ENCODE assay signal across 8 cellular contexts in the genomic region with DNA sequence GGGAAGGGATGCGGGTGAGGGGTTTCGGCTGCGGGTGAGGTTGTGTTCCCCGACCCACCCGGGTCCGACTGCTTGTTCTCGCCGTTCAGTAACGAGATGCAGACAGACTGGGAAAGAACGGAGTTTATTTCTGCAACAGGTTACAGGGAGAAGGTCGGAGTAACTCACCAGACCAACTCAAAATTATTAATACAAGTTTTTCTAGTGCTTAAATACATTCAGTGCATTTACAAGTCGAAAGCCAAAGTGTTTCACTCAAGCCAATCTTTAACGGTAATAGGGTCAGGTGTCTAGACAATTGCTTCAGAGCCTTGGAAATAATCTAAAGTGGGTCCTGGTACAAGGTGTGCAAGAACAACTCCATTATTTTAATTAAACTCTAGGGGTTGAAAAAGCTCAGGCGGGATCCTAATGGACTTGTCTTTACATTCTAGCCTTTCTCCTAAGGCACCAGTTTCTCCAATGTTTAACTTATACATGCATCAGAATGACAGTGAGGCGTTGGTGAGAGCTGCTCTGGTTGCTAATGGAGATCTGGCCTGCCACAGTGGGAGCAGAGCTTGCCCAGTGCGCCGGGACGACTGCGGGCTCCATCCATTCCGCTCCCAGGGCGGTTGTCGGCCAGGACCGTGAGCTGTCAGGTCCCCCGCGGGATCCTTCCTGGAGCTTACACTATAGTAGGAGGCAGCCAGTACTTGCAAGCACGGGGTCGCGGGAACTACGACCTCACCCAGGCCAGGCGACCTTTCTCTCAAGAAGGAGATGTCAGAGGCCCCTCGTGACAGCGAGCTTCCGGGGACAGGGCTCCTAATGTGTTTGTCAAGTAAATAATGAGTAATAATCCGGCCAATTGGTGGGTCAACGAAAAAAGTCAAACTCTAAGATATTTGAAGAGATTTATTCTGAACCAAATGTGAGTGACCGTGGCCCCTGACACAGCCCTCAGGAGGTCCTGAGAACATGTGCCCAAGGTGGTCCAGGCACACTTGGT. TPM values are rescaled to one million over a fixed set of nuclear protein-coding genes. Genes with fewer than 3 reads are reported as not detected.
DNase-seq lines count a peak whose midpoint lies in the region; ATAC-seq, FAIRE-seq and TF ChIP-seq lines count a peak whose summit lies in the region.

No MANE protein-coding gene starts in this region.

- H3K36me3 ChIP-seq in Caco-2 (ENCODE audit: control insufficient read depth, insufficient read depth, low read length) (no peaks in the 10 kb centered on the region; the same call in 1 of the 2 replicates), H7 (replicated peaks; ENCODE audit: control insufficient read depth, insufficient read depth, low read length) (no peaks in the 10 kb centered on the region), WERI-Rb-1 (peaks cover 14% of the 10 kb centered on the region), neuron (ENCODE audit: insufficient read depth, low read length) (peaks cover 2% of the 10 kb centered on the region)

- H3K4me3 Mint-ChIP-seq in Caco-2 (ENCODE audit: unreplicated experiment), result peak overlapping the region; percentile 94

- FAIRE-seq in D721Med (lab: Jason Lieb, UNC), result no peak

- no peaks in the 10 kb centered on the region for H3K27me3 Mint-ChIP-seq in Caco-2 (ENCODE audit: insufficient read depth, unreplicated experiment)

- H3K4me1 Mint-ChIP-seq in Caco-2 (ENCODE audit: low read depth, unreplicated experiment), result peaks cover 21% of the 10 kb centered on the region

- CTCF ChIA-PET in Caco-2 (lab: Charles Lee), result interaction anchor here (0.6 to 1.7 kb wide), 3 partner anchors 24 to 34 kb away, joined by 3 to 4 read pairs (median 3); no protein-coding TSS in a partner anchor

- peaks cover 21% of the 10 kb centered on the region for H3K36me3 Mint-ChIP-seq in Caco-2 (ENCODE audit: insufficient read depth, unreplicated experiment)

- TF ChIP-seq CTCF in Caco-2 (IDR thresholded peaks at IDR 0.05; ENCODE audit: insufficient read depth in 1 of 2, low read depth in 1 of 2, low read length in 1 of 2, severe bottlenecking in 1 of 2, unreplicated experiment in 1 of 2) (no peak), WERI-Rb-1 (IDR thresholded peaks at IDR 0.05; ENCODE audit: low read depth, low read length) (no peak), foreskin fibroblast (IDR thresholded peaks at IDR 0.05; ENCODE audit: low read depth, low read length) (no peak), D721Med (IDR thresholded peaks at IDR 0.05; ENCODE audit: insufficient read depth, missing control alignments) (no peak)

- no peaks in the 10 kb centered on the region for H3K9me3 Mint-ChIP-seq in Caco-2 (ENCODE audit: unreplicated experiment)

- H3K27me3 ChIP-seq in Caco-2 (replicated peaks; ENCODE audit: control insufficient read depth, insufficient read depth, low read length) (no peaks in the 10 kb centered on the region), H7 (ENCODE audit: control insufficient read depth, insufficient read depth, low read length) (peaks cover 11% of the 10 kb centered on the region), WERI-Rb-1 (ENCODE audit: insufficient read depth, low read depth, severe bottlenecking) (no peaks in the 10 kb centered on the region), neuron (ENCODE audit: insufficient read depth, low read length) (no peaks in the 10 kb centered on the region)

- no peaks in the 10 kb centered on the region for H3K9me3 ChIP-seq in Caco-2
- no peaks in the 10 kb centered on the region for H3K9me3 ChIP-seq in WERI-Rb-1 (ENCODE audit: severe bottlenecking)
- H3K9me3 ChIP-seq in neuron (ENCODE audit: low read length), result no peaks in the 10 kb centered on the region

- BruUV-seq in Caco-2 (replicated peaks; lab: Mats Ljungman, UMichigan), result TSS peak; percentile 83

- POLR2A ChIA-PET in Caco-2 (lab: Charles Lee), result interaction anchor here (0.6 to 1.7 kb wide), 5 partner anchors 18 to 1603 kb away, joined by 3 to 8 read pairs (median 3); a partner anchor contains a TSS

- H3K27ac ChIP-seq in WERI-Rb-1, result peak overlapping the region; percentile 90

- peaks cover 36% of the 10 kb centered on the region for H3K4me1 ChIP-seq in Caco-2
- peaks cover 16% of the 10 kb centered on the region for H3K4me1 ChIP-seq in neuron (ENCODE audit: insufficient read depth, low read length)

- intact Hi-C loops in Caco-2 (cut with micrococcal nuclease; ENCODE audit: unreplicated experiment), result no loop called here

- peak; percentile 47 to 76 for DNase-seq in Caco-2
- DNase-seq in H7, result peak; percentile 69
- DNase-seq in WERI-Rb-1, result no peak
- peak in 1 of 2 donors; percentile 28 for DNase-seq in foreskin fibroblast
- no peak for DNase-seq in DMS153 (lab: John Stamatoyannopoulos, UW)
- DNase-seq in D721Med (ENCODE audit: insufficient read length, low spot score), result no peak

- ATAC-seq in GM18873 (IDR thresholded peaks at IDR 0.05; ENCODE audit: low FRiP score, unreplicated experiment), result no peak

- H3K4me3 ChIP-seq in Caco-2 (ENCODE audit: low read depth, low read length) (peak overlapping the region; percentile 96), H7 (ENCODE audit: insufficient read depth, low read depth, low read length) (peak overlapping the region; percentile 69), WERI-Rb-1 (ENCODE audit: low read depth, low read length) (peak overlapping the region; percentile 65), foreskin fibroblast (ENCODE audit: low read depth in 1 of 2, low read length in 2 of 2) (peak overlapping the region; percentile 73 to 88), neuron (ENCODE audit: low read length) (peak overlapping the region; percentile 63)

- peak overlapping the region; percentile 65 for H2AFZ ChIP-seq in neuron (ENCODE audit: low read depth, low read length)

- H3K27ac Mint-ChIP-seq in Caco-2 (ENCODE audit: unreplicated experiment), result peak overlapping the region; percentile 95

RNA-seq across cellular contexts. Expression of a gene that starts 0.8 kb away (rescaled TPM):
- 108 and 112 TPM in 2 replicates for total RNA-seq in Caco-2 (2022)
- 111 and 149 TPM in 2 replicates for total RNA-seq in H7 (2014; rRNA removed; shearing (Covaris generic))

RNA-seq across cellular contexts. Expression of a gene that starts 4.1 kb away (rescaled TPM):
- 3.5 and 4.1 TPM in 2 replicates for total RNA-seq in Caco-2 (2022)
- not detected in 2 replicates for total RNA-seq in H7 (2014; rRNA removed; shearing (Covaris generic))

RNA-seq across cellular contexts. Expression of a gene that starts 32.1 kb away (rescaled TPM):
- total RNA-seq in Caco-2 (2022), result 0.82 and 1.4 TPM in 2 replicates
- 0.48 TPM in 1 of 2 replicates, not detected in the other for total RNA-seq in H7 (2014; rRNA removed; shearing (Covaris generic))

Comparison
In these comparisons a context has a peak if more than half of its experiments do, and no peak if none do; other contexts are left out.
1. DNase-seq: peak in Caco-2 (2 of 2) and H7 (single experiment); none in WERI-Rb-1 (single experiment), DMS153 (single experiment) and D721Med (single experiment).
2. Peak in every context shown above with its lines, with median percentiles within 50 percentile points of each other: H3K4me3 ChIP-seq.